ENCODE assay signal across 7 cellular contexts in the genomic region with DNA sequence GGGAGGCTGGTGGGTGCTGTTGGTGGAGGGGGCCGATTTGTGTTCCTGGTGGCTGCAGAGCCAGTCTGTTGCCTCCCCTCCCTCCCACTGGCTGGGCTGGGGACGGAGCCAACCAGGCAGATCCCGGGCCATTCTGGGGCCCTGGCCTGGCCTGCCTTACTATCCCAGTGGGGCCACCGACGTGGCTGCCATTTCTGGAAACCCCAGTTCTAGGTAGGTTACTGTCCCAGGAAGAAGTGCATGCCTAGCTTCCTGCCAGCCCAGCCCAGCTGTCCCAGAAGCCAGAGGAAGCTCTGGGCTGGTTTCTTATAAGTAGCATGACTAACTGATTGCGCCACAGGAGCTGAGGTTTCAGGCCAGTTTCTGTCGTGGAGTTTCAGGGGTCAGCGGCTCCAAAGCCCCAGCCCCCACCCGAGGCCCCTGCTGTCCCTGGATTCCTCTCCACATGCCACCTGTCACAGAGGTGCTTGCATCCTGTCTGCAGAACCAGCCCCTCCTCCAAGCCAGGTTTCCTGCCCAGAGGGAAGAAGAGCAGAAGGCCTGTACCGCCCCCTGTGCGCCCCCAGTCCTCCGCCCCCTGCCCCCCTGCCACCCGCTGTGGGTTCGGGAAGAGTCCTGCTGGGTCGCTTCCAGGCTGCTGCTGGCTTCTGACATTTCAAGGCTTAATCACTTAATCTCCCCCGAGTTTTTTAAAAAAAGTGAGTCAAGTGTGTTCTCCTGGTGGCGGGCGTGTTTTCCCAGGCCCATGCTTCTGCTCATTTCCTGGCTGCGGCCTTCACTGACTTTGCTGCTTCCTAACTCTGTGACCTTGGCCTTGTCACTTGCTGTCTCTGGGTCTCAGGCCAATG. TPM values are rescaled to one million over a fixed set of nuclear protein-coding genes. Genes with fewer than 3 reads are reported as not detected.
DNase-seq lines count a peak whose midpoint lies in the region; ATAC-seq and TF ChIP-seq lines count a peak whose summit lies in the region.

No MANE protein-coding gene starts in this region.

- peak overlapping the region; percentile 60 for H2AK5ac ChIP-seq in neuronal stem cell (ENCODE audit: low read depth, low read length)

- peak overlapping the region; percentile 18 for H3K4me3 ChIP-seq in fibroblast of villous mesenchyme (ENCODE audit: low read depth, low read length)
- no peak overlapping the region for H3K4me3 ChIP-seq in neuronal stem cell (ENCODE audit: low read length in 2 of 2)

- H3K4me1 ChIP-seq in neuronal stem cell (ENCODE audit: control insufficient read depth in 2 of 2, insufficient read depth in 1 of 2, low read depth in 1 of 2, low read length in 2 of 2) = peaks cover 4 to 8% of the 10 kb centered on the region in 2 donors

- WGBS in neuronal stem cell (ENCODE audit: extremely low coverage in 2 of 2, insufficient read length in 2 of 2, insufficient replicate concordance in 1 of 2), 2 donors = no CpG with 5 or more reads among the region's 19 CpGs

- peak; percentile 7 for TF ChIP-seq CTCF in fibroblast of villous mesenchyme (IDR thresholded peaks at IDR 0.05; ENCODE audit: insufficient read depth, low read depth, low read length)

- peak overlapping the region; percentile 68 for H2AFZ ChIP-seq in neuronal stem cell (ENCODE audit: low read length)

- peak overlapping the region; percentile 41 for H4K91ac ChIP-seq in neuronal stem cell (ENCODE audit: low read depth, low read length, poor library complexity)

- peak; percentile 88 for DNase-seq in NCI-H524 treated with DMSO at 0.1 percent for 48 hours (lab: John Stamatoyannopoulos, UW)
- DNase-seq in activated T-helper 9 cell treated with anti-CD3 and anti-CD28 coated beads, Interleukin-2, amount 50 U/mL, for 16 hours (ENCODE audit: low read depth) = peak; percentile 7
- DNase-seq in fibroblast of villous mesenchyme (ENCODE audit: low read depth) = peak; percentile 99
- DNase-seq in neuronal stem cell (ENCODE audit: low spot score) = no peak

- H3K9me3 ChIP-seq in neuronal stem cell (replicated peaks in 1 of 2; ENCODE audit: control insufficient read depth in 2 of 2, insufficient read depth in 1 of 2, low read depth in 1 of 2, low read length in 2 of 2) = peaks cover 0 to 3% of the 10 kb centered on the region in 2 donors

- H2BK15ac ChIP-seq in neuronal stem cell (ENCODE audit: low read length) = peak overlapping the region; percentile 41

- H3K27ac ChIP-seq in neuronal stem cell (replicated peaks; ENCODE audit: low read length) = no peak overlapping the region

- no peak overlapping the region for H2BK12ac ChIP-seq in neuronal stem cell (ENCODE audit: low read length)

- no peak overlapping the region for H2BK5ac ChIP-seq in neuronal stem cell (ENCODE audit: low read length)

- no peaks in the 10 kb centered on the region for H3K36me3 ChIP-seq in neuronal stem cell (replicated peaks in 1 of 2; ENCODE audit: control insufficient read depth in 2 of 2, insufficient read depth in 2 of 2, low read length in 2 of 2)

- H3K4ac ChIP-seq in neuronal stem cell (ENCODE audit: low read length) = peak overlapping the region; percentile 70

- H2BK120ac ChIP-seq in neuronal stem cell (ENCODE audit: low read depth, low read length) = no peak overlapping the region

- H3K79me1 ChIP-seq in neuronal stem cell (ENCODE audit: low read depth, low read length) = no peaks in the 10 kb centered on the region

- peak overlapping the region; percentile 61 for H3K18ac ChIP-seq in neuronal stem cell (ENCODE audit: low read length)

- H3K4me2 ChIP-seq in neuronal stem cell (ENCODE audit: insufficient read depth, low read length, poor library complexity, severe bottlenecking) = no peak overlapping the region

- no peaks in the 10 kb centered on the region for H3K27me3 ChIP-seq in neuronal stem cell (ENCODE audit: control insufficient read depth in 3 of 3, insufficient read depth in 3 of 3, low read depth in 1 of 3, low read length in 3 of 3)

- H3K14ac ChIP-seq in neuronal stem cell (ENCODE audit: low read length) = no peak overlapping the region

- H4K8ac ChIP-seq in neuronal stem cell (ENCODE audit: low read depth, low read length) = no peak overlapping the region

- peak overlapping the region; percentile 74 for H3K9ac ChIP-seq in neuronal stem cell (ENCODE audit: low read depth, low read length, poor library complexity)

- no peak overlapping the region for H3K23ac ChIP-seq in neuronal stem cell (ENCODE audit: low read depth, low read length, poor library complexity)

- ATAC-seq in GM21423 (IDR thresholded peaks at IDR 0.05; ENCODE audit: unreplicated experiment) (peak; percentile 71), HG03196 (IDR thresholded peaks at IDR 0.05; ENCODE audit: unreplicated experiment) (no peak), HG03045 (IDR thresholded peaks at IDR 0.05; ENCODE audit: unreplicated experiment) (no peak)

RNA-seq across cellular contexts. Expression of gene IL4R, which starts 13.2 kb away (rescaled TPM):
- 25.0 and 43.2 TPM in 2 replicates for total RNA-seq in fibroblast of villous mesenchyme
- 9.3 TPM for polyA plus RNA-seq in neuronal stem cell (2013, experiment 1 of 2)
- 9.2 TPM for polyA plus RNA-seq in neuronal stem cell (2013, experiment 2 of 2)

RNA-seq across cellular contexts. Expression of gene NSMCE1, which starts 58.4 kb away (rescaled TPM):
- total RNA-seq in fibroblast of villous mesenchyme = 60.2 and 69.1 TPM in 2 replicates
- 54.4 TPM for polyA plus RNA-seq in neuronal stem cell (2013, experiment 1 of 2)
- 52.8 TPM for polyA plus RNA-seq in neuronal stem cell (2013, experiment 2 of 2)
